In genomic region chr11:46519351-46519750, GRCh38 we compare ENCODE assay signal across 1 cellular context.
TF ChIP-seq lines count a peak whose summit lies in the region.

No MANE protein-coding gene starts in this region.

TF ChIP-seq in WTC11, 78 proteins besides CTCF, POLR2A, EP300 and RAD21 (continued from another document):
- TF ChIP-seq ZNF532 (CRISPR knock-in tag; IDR thresholded peaks at IDR 0.05; ENCODE audit: borderline replicate concordance) (no peak), GRHL2 (CRISPR knock-in tag; IDR thresholded peaks at IDR 0.05; ENCODE audit: insufficient replicate concordance, severe bottlenecking) (no peak), TP53 (CRISPR knock-in tag; IDR thresholded peaks at IDR 0.05) (no peak), MXD4 (CRISPR knock-in tag; IDR thresholded peaks at IDR 0.05; ENCODE audit: borderline replicate concordance) (no peak), TEAD4 (CRISPR knock-in tag; IDR thresholded peaks at IDR 0.05) (no peak), ELF4 (CRISPR knock-in tag; IDR thresholded peaks at IDR 0.05; ENCODE audit: low read depth) (no peak), ZNF671 (CRISPR knock-in tag; IDR thresholded peaks at IDR 0.05) (no peak), JUN (CRISPR knock-in tag; IDR thresholded peaks at IDR 0.05) (no peak), NR1H2 (CRISPR knock-in tag; IDR thresholded peaks at IDR 0.05) (no peak), ESRRA (CRISPR knock-in tag; IDR thresholded peaks at IDR 0.05; ENCODE audit: borderline replicate concordance) (no peak), ZNF219 (CRISPR knock-in tag; IDR thresholded peaks at IDR 0.05; ENCODE audit: borderline replicate concordance) (no peak), USF1 (CRISPR knock-in tag; IDR thresholded peaks at IDR 0.05) (no peak), CREB1 (CRISPR knock-in tag; IDR thresholded peaks at IDR 0.05) (no peak)
